Comparison of ENCODE assay signal across 10 cellular contexts in genomic region chr12:111180830-111181726, GRCh38.
A peak's percentile ranks its signal among the peaks of the same experiment; 100 is the strongest.
DNase-seq lines count a peak whose midpoint lies in the region; ATAC-seq and TF ChIP-seq lines count a peak whose summit lies in the region.
"Had no signal": no experiment of that assay in that cellular context is flagged by ENCODE, and none has a peak within 500 bp of the region (broad histone marks: within the 10 kb centered on the region; RNA-seq: fewer than 3 reads in every experiment).

No MANE protein-coding gene starts in this region.

- no peak overlapping the region for H2BK12ac ChIP-seq in trophoblast cell (ENCODE audit: low read length)

- H3K18ac ChIP-seq in trophoblast cell (ENCODE audit: low read length), result no peak overlapping the region

- H3K4me2 ChIP-seq in trophoblast cell (ENCODE audit: low read length), result no peak overlapping the region

- no peak overlapping the region for H2BK5ac ChIP-seq in trophoblast cell (ENCODE audit: low read depth, low read length, poor library complexity)

- H3K79me2 ChIP-seq in trophoblast cell (ENCODE audit: control insufficient read depth, insufficient read depth, low read length, poor library complexity), result no peaks in the 10 kb centered on the region

- H3K4me1 ChIP-seq in prostate gland (replicated peaks) (peaks cover 8% of the 10 kb centered on the region), trophoblast cell (ENCODE audit: control insufficient read depth in 1 of 2, insufficient read depth in 2 of 2, low read length in 2 of 2) (peaks cover 0 to 3% of the 10 kb centered on the region in 2 experiments)

- no peaks in the 10 kb centered on the region for H3K9me3 ChIP-seq in prostate gland
- H3K9me3 ChIP-seq in trophoblast cell (ENCODE audit: insufficient read depth, low read depth, low read length), result no peaks in the 10 kb centered on the region

- ATAC-seq in stimulated activated naive B cell treated with anti-CD40 and anti-IgM and Interleukin-4, amounts not matched to agents 10 μg/mL and 1 μg/mL and 100 μg/mL, for 72 hours (replicated peaks), result no peak

- no peak overlapping the region for H3K14ac ChIP-seq in trophoblast cell (ENCODE audit: low read length)

- intact Hi-C loops in prostate gland (cut with DNase I), result no loop called here

- H3K79me1 ChIP-seq in trophoblast cell (ENCODE audit: low read length), result no peaks in the 10 kb centered on the region

- H3K4me3 ChIP-seq in HFF-Myc (replicated peaks; ENCODE audit: low read depth, low read length) (no peak overlapping the region), prostate gland (no peak overlapping the region), trophoblast cell (ENCODE audit: low read depth, low read length) (no peak overlapping the region)

- TF ChIP-seq POLR2A in prostate gland (IDR thresholded peaks at IDR 0.05), result no peak

- H3K36me3 Mint-ChIP-seq in stimulated activated naive B cell treated with anti-CD40 and anti-IgM and Interleukin-4, amounts not matched to agents 10 μg/mL and 1 μg/mL and 100 μg/mL, for 72 hours, result no peaks in the 10 kb centered on the region

- no peaks in the 10 kb centered on the region for H3K36me3 ChIP-seq in prostate gland
- H3K36me3 ChIP-seq in trophoblast cell (ENCODE audit: control insufficient read depth in 1 of 2, insufficient read depth in 2 of 2, low read length in 2 of 2), result no peaks in the 10 kb centered on the region

- DNase-seq in HFF-Myc (ENCODE audit: extremely low read depth, low read depth) (peak; percentile 5), NCI-H524 treated with DMSO at 0.1 percent for 48 hours (lab: John Stamatoyannopoulos, UW) (peak; percentile 74), fibroblast of gingiva (ENCODE audit: low read depth) (peak; percentile 32), prostate gland (ENCODE audit: low spot score) (peak; percentile 76), D341Med (ENCODE audit: low spot score) (no peak), trophoblast cell (no peak)
- DNase-seq in stimulated activated CD8-positive, alpha-beta memory T cell treated with anti-CD3 and anti-CD28 coated beads, Interleukin-4, amount 100 ng/mL, for 48 hours, result no peak
- no peak for DNase-seq in stimulated activated naive B cell treated with anti-CD40 and anti-IgM and Interleukin-4, amounts not matched to agents 10 μg/mL and 1 μg/mL and 100 μg/mL, for 72 hours
- DNase-seq: NCI-H774 had no signal

- WGBS in prostate gland, result 15% methylated on average over 30 of the region's 30 CpGs
- no CpG with 5 or more reads among the region's 30 CpGs for WGBS in trophoblast cell (ENCODE audit: extremely low coverage, insufficient coverage, insufficient read length)

- H3K4ac ChIP-seq in trophoblast cell (ENCODE audit: low read depth, low read length), result no peak overlapping the region

- H2AFZ ChIP-seq in trophoblast cell (ENCODE audit: insufficient read depth, low read length, poor library complexity), result no peak overlapping the region

- TF ChIP-seq CTCF in HFF-Myc (IDR thresholded peaks at IDR 0.05; ENCODE audit: low read depth, low read length, missing control alignments) (no peak), prostate gland (IDR thresholded peaks at IDR 0.05) (no peak)

- H4K91ac ChIP-seq in trophoblast cell (ENCODE audit: low read depth, low read length), result no peak overlapping the region

- H2BK120ac ChIP-seq in trophoblast cell (ENCODE audit: insufficient read depth, low read length, poor library complexity), result no peak overlapping the region

- H3K27me3 ChIP-seq in prostate gland (replicated peaks; ENCODE audit: insufficient read depth) (no peaks in the 10 kb centered on the region), trophoblast cell (ENCODE audit: insufficient read depth, low read length) (no peaks in the 10 kb centered on the region)

- peaks cover 55 to 59% of the 10 kb centered on the region in 2 donors for H3K27me3 Mint-ChIP-seq in stimulated activated naive B cell treated with anti-CD40 and anti-IgM and Interleukin-4, amounts not matched to agents 10 μg/mL and 1 μg/mL and 100 μg/mL, for 72 hours

- no peak overlapping the region for H3K27ac Mint-ChIP-seq in stimulated activated naive B cell treated with anti-CD40 and anti-IgM and Interleukin-4, amounts not matched to agents 10 μg/mL and 1 μg/mL and 100 μg/mL, for 72 hours

- H3K27ac ChIP-seq in prostate gland (no peak overlapping the region), trophoblast cell (ENCODE audit: low read depth, low read length) (no peak overlapping the region)
- H3K27ac ChIP-seq: epithelial cell of prostate had no signal

- no peak overlapping the region for H4K12ac ChIP-seq in trophoblast cell (ENCODE audit: low read depth, low read length)

- H3K9ac ChIP-seq in trophoblast cell (ENCODE audit: low read length), result no peak overlapping the region

- H3K4me3 Mint-ChIP-seq in stimulated activated naive B cell treated with anti-CD40 and anti-IgM and Interleukin-4, amounts not matched to agents 10 μg/mL and 1 μg/mL and 100 μg/mL, for 72 hours, result no peak overlapping the region

- no peaks in the 10 kb centered on the region for H3K9me3 Mint-ChIP-seq in stimulated activated naive B cell treated with anti-CD40 and anti-IgM and Interleukin-4, amounts not matched to agents 10 μg/mL and 1 μg/mL and 100 μg/mL, for 72 hours

- H4K8ac ChIP-seq in trophoblast cell (ENCODE audit: low read depth, low read length), result no peak overlapping the region

- H3K4me1 Mint-ChIP-seq in stimulated activated naive B cell treated with anti-CD40 and anti-IgM and Interleukin-4, amounts not matched to agents 10 μg/mL and 1 μg/mL and 100 μg/mL, for 72 hours, result no peaks in the 10 kb centered on the region

- H3K23ac ChIP-seq in trophoblast cell (ENCODE audit: low read length), result no peak overlapping the region

- no peak overlapping the region for H2AK5ac ChIP-seq in trophoblast cell (ENCODE audit: low read length)

Comparison
In these comparisons a context has a peak if more than half of its experiments do, and no peak if none do; other contexts are left out.
1. DNase-seq: peak in HFF-Myc (single experiment), NCI-H524 treated with DMSO at 0.1 percent for 48 hours (single experiment), fibroblast of gingiva (single experiment) and prostate gland (single experiment); none in stimulated activated CD8-positive, alpha-beta memory T cell treated with anti-CD3 and anti-CD28 coated beads, Interleukin-4, amount 100 ng/mL, for 48 hours (single experiment), D341Med (single experiment), trophoblast cell (0 of 2) and stimulated activated naive B cell treated with anti-CD40 and anti-IgM and Interleukin-4, amounts not matched to agents 10 μg/mL and 1 μg/mL and 100 μg/mL, for 72 hours (single experiment).